ENCODE assay signal across 15 cellular contexts in the genomic region with DNA sequence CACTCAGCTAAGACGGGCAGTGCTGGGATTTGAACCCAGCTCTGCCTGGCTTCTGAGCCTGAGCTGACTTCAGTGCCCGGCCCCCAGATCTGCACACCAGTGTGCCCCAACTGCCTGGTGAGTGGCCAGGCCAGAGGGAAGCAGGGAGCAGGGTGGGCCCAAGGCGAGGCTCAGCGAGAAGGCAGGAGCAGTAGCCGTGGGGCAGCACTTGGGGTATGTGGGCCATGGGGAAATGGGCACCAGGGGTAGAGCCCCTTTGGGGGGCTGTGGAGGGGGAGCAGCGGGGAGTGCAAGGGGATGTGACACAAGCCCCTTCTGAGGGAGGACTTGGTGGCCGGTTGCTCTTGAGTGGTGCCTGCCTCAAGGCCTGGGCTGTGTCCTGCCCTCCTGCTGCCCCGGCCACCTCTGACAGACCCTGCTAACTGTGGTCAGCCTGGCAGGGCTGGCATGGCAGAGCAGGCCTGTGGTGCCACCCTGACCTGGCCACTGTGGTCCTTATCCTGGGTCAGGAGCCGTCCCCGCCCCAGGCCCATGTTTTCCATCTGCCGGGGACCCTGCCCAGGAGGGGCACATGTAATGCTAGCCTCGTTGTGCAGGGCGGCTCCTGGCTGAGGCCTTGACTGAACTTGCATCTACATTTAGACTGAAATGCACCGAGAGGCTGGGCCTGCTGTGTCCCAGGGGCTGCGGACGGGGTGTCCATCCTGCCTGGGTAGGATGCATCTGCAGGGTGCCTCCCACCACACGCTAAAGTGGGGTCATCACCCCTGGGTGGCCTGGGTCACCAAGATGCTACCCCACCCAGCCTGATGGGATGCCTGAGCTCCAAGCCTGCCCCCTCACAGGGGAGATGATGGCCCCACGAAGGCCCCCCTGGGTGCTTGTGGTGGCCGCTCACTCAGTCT.
"Had no signal": no experiment of that assay in that cellular context is flagged by ENCODE, and none has a peak within 500 bp of the region (broad histone marks: within the 10 kb centered on the region; RNA-seq: fewer than 3 reads in every experiment).

No MANE protein-coding gene starts in this region.

- H3K4me1 ChIP-seq: foreskin keratinocyte had no signal

- H3K27ac ChIP-seq: brain microvascular endothelial cell, foreskin keratinocyte, upper lobe of left lung had no signal

- DNase-seq: activated gamma-delta T cell treated with Interleukin-2 at 50 U/mL for 16 hours; activated T-cell treated with anti-CD3 and anti-CD28 coated beads, Interleukin-2, amount 50 U/mL, for 48 hours; brain microvascular endothelial cell; dermis blood vessel endothelial cell; effector memory CD8-positive, alpha-beta T cell; foreskin keratinocyte; mammary epithelial cell; naive thymus-derived CD4-positive, alpha-beta T cell; retina; stimulated activated CD4-positive, alpha-beta T cell treated with anti-CD3 and anti-CD28 coated beads, Interleukin-4, amount 100 ng/mL, for 4 hours; stimulated activated CD8-positive, alpha-beta memory T cell treated with anti-CD3 and anti-CD28 coated beads, Interleukin-4, amount 100 ng/mL, for 48 hours; stimulated activated naive CD8-positive, alpha-beta T cell treated with anti-CD3 and anti-CD28 coated beads, Interleukin-15, Interleukin-2, amounts not matched to agents 100 U/mL and 50 U/mL, for 24 hours; SW 1271 had no signal

- H3K27me3 ChIP-seq: brain microvascular endothelial cell, foreskin keratinocyte, upper lobe of left lung had no signal

- H3K4me3 ChIP-seq: upper lobe of left lung had no signal

- ATAC-seq: activated CD4-positive, CD25-positive, alpha-beta regulatory T cell treated with anti-CD3 and anti-CD28 coated beads, Interleukin-2, amount 50 U/mL, for 24 hours; effector memory CD8-positive, alpha-beta T cell; foreskin keratinocyte; naive thymus-derived CD4-positive, alpha-beta T cell; stimulated activated naive CD8-positive, alpha-beta T cell treated with anti-CD3 and anti-CD28 coated beads, Interleukin-15, Interleukin-2, amounts not matched to agents 100 U/mL and 50 U/mL, for 24 hours had no signal

- H3K36me3 ChIP-seq: brain microvascular endothelial cell, upper lobe of left lung had no signal
